19 cellular contexts compared by ENCODE assay signal in the genomic region with DNA sequence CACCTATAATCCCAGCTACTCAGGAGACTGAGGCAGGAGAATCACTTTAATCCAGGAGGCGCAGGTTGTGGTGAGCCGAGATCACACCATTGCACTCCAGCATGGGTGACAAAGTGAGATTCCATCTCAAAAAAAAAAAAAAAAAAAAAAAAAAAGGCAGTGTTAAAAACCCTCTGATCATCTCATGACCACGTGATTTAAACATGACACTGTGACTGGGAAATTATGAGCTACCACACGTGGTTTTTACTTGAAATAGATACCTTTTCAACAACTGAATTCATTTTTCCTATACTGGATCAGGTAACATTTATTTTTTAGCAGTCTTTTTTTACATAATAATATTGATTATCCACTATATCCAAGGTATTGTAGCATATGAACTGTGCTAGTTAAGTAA.
DNase-seq lines count a peak whose midpoint lies in the region; ATAC-seq, FAIRE-seq and TF ChIP-seq lines count a peak whose summit lies in the region.
"Had no signal": no experiment of that assay in that cellular context is flagged by ENCODE, and none has a peak within 500 bp of the region (broad histone marks: within the 10 kb centered on the region; RNA-seq: fewer than 3 reads in every experiment).

No MANE protein-coding gene starts in this region.

- intact Hi-C loops in natural killer cell (cut with micrococcal nuclease), result loop anchor here (5.0 kb wide), 1 partner anchor 57 kb away; no protein-coding TSS in a partner anchor
- intact Hi-C loops in K562 (cut with micrococcal nuclease), result no loop called here
- intact Hi-C loops in ovary (cut with DNase I), result no loop called here

- no peaks in the 10 kb centered on the region for H3K27me3 Mint-ChIP-seq in natural killer cell (ENCODE audit: low read depth in 2 of 2)
- no peaks in the 10 kb centered on the region for H3K27me3 Mint-ChIP-seq in natural killer cell treated with Interleukin-12 subunit alpha and Interleukin-12 subunit beta and Interleukin-15 and Interleukin-18, amount 100 ng/mL, for 72 hours
- H3K27me3 Mint-ChIP-seq: CD4-positive, alpha-beta memory T cell had no signal

- no peak overlapping the region for H3K4me2 ChIP-seq in K562 (ENCODE audit: insufficient read depth, low read length)
- H3K4me2 ChIP-seq: GM23338 had no signal

- H3K9ac ChIP-seq in K562 (ENCODE audit: insufficient read depth in 1 of 2, low read depth in 2 of 2, low read length in 2 of 2), result no peak overlapping the region

- TF ChIP-seq EP300 in K562 (IDR thresholded peaks at IDR 0.05; ENCODE audit: low read length) (no peak), ovary (IDR thresholded peaks at IDR 0.05) (no peak)

- H3K27me3 ChIP-seq in K562 (ENCODE audit: control insufficient read depth in 2 of 2, insufficient read depth in 2 of 2, low read length in 2 of 2), result no peaks in the 10 kb centered on the region
- no peaks in the 10 kb centered on the region for H3K27me3 ChIP-seq in ovary

- peaks cover 15 to 30% of the 10 kb centered on the region in 2 donors for H3K4me1 Mint-ChIP-seq in natural killer cell
- peaks cover 19 to 23% of the 10 kb centered on the region in 2 donors for H3K4me1 Mint-ChIP-seq in natural killer cell treated with Interleukin-12 subunit alpha and Interleukin-12 subunit beta and Interleukin-15 and Interleukin-18, amount 100 ng/mL, for 72 hours (ENCODE audit: low read depth in 2 of 2)
- H3K4me1 Mint-ChIP-seq: GM23338, H9 had no signal

- peak; percentile 19 for DNase-seq in natural killer cell
- DNase-seq in natural killer cell treated with Interleukin-12 subunit alpha and Interleukin-12 subunit beta and Interleukin-15 and Interleukin-18, amount 100 ng/mL, for 72 hours (ENCODE audit: low spot score), result no peak
- peak; percentile 11 for DNase-seq in Jurkat, Clone E6-1 (ENCODE audit: low read depth, low spot score)
- no peak for DNase-seq in K562 (ENCODE audit: extremely low read depth in 1 of 4, low spot score in 3 of 4)
- DNase-seq in ovary, result no peak
- DNase-seq in KBM-7, result no peak
- DNase-seq: 8988T; C1 segment of cervical spinal cord; Calu3; CD4-positive, alpha-beta memory T cell; COR-L47; DMS53; DMS79 treated with DMSO at 0.1 percent for 48 hours; GF-D8; H9 had no signal

- in situ Hi-C loops in K562 (cut with MboI), result no loop called here
- in situ Hi-C loops in KBM-7 (cut with MboI; ENCODE audit: low pct_unique_long_range_greater_than_20kb, low sequenced_read_pairs), result no loop called here

- H3K36me3 ChIP-seq in K562 (ENCODE audit: control insufficient read depth, insufficient read depth, low read length) (peaks cover 3% of the 10 kb centered on the region; the same call in 1 of the 3 replicates), ovary (no peaks in the 10 kb centered on the region)

- H3K79me2 ChIP-seq in K562 (ENCODE audit: control insufficient read depth, insufficient read depth, low read length), result no peaks in the 10 kb centered on the region

- TF ChIP-seq POLR2A in K562 (conservative IDR thresholded peaks at IDR 0.05) (no peak), ovary (IDR thresholded peaks at IDR 0.05) (no peak)

- no peaks in the 10 kb centered on the region for H3K9me1 ChIP-seq in K562 (ENCODE audit: control insufficient read depth, insufficient read depth, low read length)

- CTCF ChIA-PET in K562 (lab: Yijun Ruan, JAX; ENCODE audit: low intra/inter-chr PET ratio), result no interaction called here

- no peak overlapping the region for H2AFZ ChIP-seq in K562 (ENCODE audit: low read depth, low read length)
- H2AFZ ChIP-seq: GM23338 had no signal

- no peaks in the 10 kb centered on the region for H4K20me1 ChIP-seq in K562 (replicated peaks; ENCODE audit: control insufficient read depth, insufficient read depth, low read length)

- H3K27ac Mint-ChIP-seq in natural killer cell, result peak overlapping the region in 1 of 2 donors; percentile 32
- H3K27ac Mint-ChIP-seq in natural killer cell treated with Interleukin-12 subunit alpha and Interleukin-12 subunit beta and Interleukin-15 and Interleukin-18, amount 100 ng/mL, for 72 hours, result peak overlapping the region in 1 of 2 donors; percentile 20
- H3K27ac Mint-ChIP-seq: GM23338, H9 had no signal

- H3K36me3 Mint-ChIP-seq in natural killer cell, result no peaks in the 10 kb centered on the region
- peaks cover 31% of the 10 kb centered on the region for H3K36me3 Mint-ChIP-seq in natural killer cell treated with Interleukin-12 subunit alpha and Interleukin-12 subunit beta and Interleukin-15 and Interleukin-18, amount 100 ng/mL, for 72 hours

- WGBS in K562 (ENCODE audit: insufficient coverage, low coverage, missing lambda C conversion rate), result 81% methylated on average over 4 of the region's 4 CpGs
- WGBS in ovary, 3 donors, result 95 to 96% (median 96%) methylated on average over 4 of the region's 4 CpGs

- H3K9me3 Mint-ChIP-seq in natural killer cell, result no peaks in the 10 kb centered on the region
- H3K9me3 Mint-ChIP-seq in natural killer cell treated with Interleukin-12 subunit alpha and Interleukin-12 subunit beta and Interleukin-15 and Interleukin-18, amount 100 ng/mL, for 72 hours, result peaks cover 5% of the 10 kb centered on the region
- H3K9me3 Mint-ChIP-seq: CD4-positive, alpha-beta memory T cell; GM23338; H9 had no signal

- BruUV-seq in K562 (replicated peaks; lab: Mats Ljungman, UMichigan), result no TSS peak

- TF ChIP-seq CTCF in natural killer cell (IDR thresholded peaks at IDR 0.05) (no peak), K562 (IDR thresholded peaks at IDR 0.05 in 2 of 3, conservative IDR thresholded peaks at IDR 0.05 in 1 of 3; ENCODE audit: insufficient read depth in 2 of 3, low read depth in 1 of 3, low read length in 3 of 3) (no peak), ovary (IDR thresholded peaks at IDR 0.05) (no peak)

- ATAC-seq in natural killer cell (peak in 2 of 3 donors; percentile 61 to 72), K562 (no peak)
- no peak for ATAC-seq in natural killer cell treated with Interleukin-12 subunit alpha and Interleukin-12 subunit beta and Interleukin-15 and Interleukin-18, amount 100 ng/mL, for 72 hours
- ATAC-seq: GM23338, HCT116 had no signal

- no peak for FAIRE-seq in K562 (lab: Jason Lieb, UNC)
- FAIRE-seq: GM12891, GM18507 had no signal

- no peak overlapping the region for H3K4me3 Mint-ChIP-seq in natural killer cell
- H3K4me3 Mint-ChIP-seq in natural killer cell treated with Interleukin-12 subunit alpha and Interleukin-12 subunit beta and Interleukin-15 and Interleukin-18, amount 100 ng/mL, for 72 hours, result no peak overlapping the region
- H3K4me3 Mint-ChIP-seq: CD4-positive, alpha-beta memory T cell; GM23338; H9 had no signal

- H3K9me3 ChIP-seq in K562 (replicated peaks; ENCODE audit: control insufficient read depth, insufficient read depth, low read depth, low read length) (no peaks in the 10 kb centered on the region), ovary (no peaks in the 10 kb centered on the region)

- H3K27ac ChIP-seq in K562 (ENCODE audit: extremely low read depth, low read depth, low read length) (no peak overlapping the region), ovary (no peak overlapping the region)

- no peaks in the 10 kb centered on the region for H3K4me1 ChIP-seq in K562 (replicated peaks in 1 of 2; ENCODE audit: control insufficient read depth in 2 of 2, insufficient read depth in 2 of 2, low read length in 2 of 2)
- no peaks in the 10 kb centered on the region for H3K4me1 ChIP-seq in ovary (ENCODE audit: insufficient read depth)

- TF ChIP-seq RAD21 in K562 (CRISPR knock-in tag; conservative IDR thresholded peaks at IDR 0.05 in 1 of 2, IDR thresholded peaks at IDR 0.05 in 1 of 2), result no peak

- H3K4me3 ChIP-seq in Jurkat, Clone E6-1 (ENCODE audit: low read length), result no peak overlapping the region
- H3K4me3 ChIP-seq in K562, result no peak overlapping the region
- no peak overlapping the region for H3K4me3 ChIP-seq in ovary
- H3K4me3 ChIP-seq: GM23338 had no signal

- POLR2A ChIA-PET in K562 (lab: Yijun Ruan, JAX), result no interaction called here

TF ChIP-seq in K562, 482 proteins besides CTCF, POLR2A, EP300 and RAD21:
- TF ChIP-seq POLR2H (tag; IDR thresholded peaks at IDR 0.05; ENCODE audit: low read depth) (no peak), ZNF384 (IDR thresholded peaks at IDR 0.05; ENCODE audit: low read depth, low read length) (peak; percentile 34; the same call in 1 of the 2 replicates)
TF ChIP-seq in K562: peak in this region for 1.

Comparison
In these comparisons a context has a peak if more than half of its experiments do, and no peak if none do; other contexts are left out.
1. ATAC-seq: peak in natural killer cell (2 of 3); none in natural killer cell treated with Interleukin-12 subunit alpha and Interleukin-12 subunit beta and Interleukin-15 and Interleukin-18, amount 100 ng/mL, for 72 hours (0 of 2) and K562 (single experiment).
2. DNase-seq: peak in natural killer cell (single experiment) and Jurkat, Clone E6-1 (single experiment); none in natural killer cell treated with Interleukin-12 subunit alpha and Interleukin-12 subunit beta and Interleukin-15 and Interleukin-18, amount 100 ng/mL, for 72 hours (single experiment), K562 (0 of 4), ovary (0 of 5) and KBM-7 (single experiment).